Comparison of ENCODE assay signal across 8 cellular contexts in genomic region chr11:826836-827145, GRCh38. TPM values are rescaled to one million over a fixed set of nuclear protein-coding genes. Genes with fewer than 3 reads are reported as not detected.
A peak's percentile ranks its signal among the peaks of the same experiment; 100 is the strongest.
DNase-seq lines count a peak whose midpoint lies in the region; ATAC-seq and TF ChIP-seq lines count a peak whose summit lies in the region.

No MANE protein-coding gene starts in this region.

- DNase-seq in SK-N-SH (no peak), SIG-M5 treated with dmso at 0.1 percent for 504 hours (lab: John Stamatoyannopoulos, UW; ENCODE audit: unreplicated experiment) (no peak), RWPE1 (ENCODE audit: low spot score) (no peak)
- DNase-seq in stimulated activated naive B cell treated with anti-CD40 and anti-IgM and Interleukin-4, amounts not matched to agents 10 μg/mL and 1 μg/mL and 100 μg/mL, for 72 hours: no peak
- no peak for DNase-seq in stimulated activated CD4-positive, alpha-beta T cell treated with anti-CD3 and anti-CD28 coated beads, Interleukin-12 subunit alpha, Interleukin-12 subunit beta, amount 100 ng/mL, for 4 hours

- peaks cover 15% of the 10 kb centered on the region for H3K79me2 ChIP-seq in SK-N-SH (ENCODE audit: insufficient read depth)

- CTCF ChIA-PET in SK-N-SH (lab: Yijun Ruan, JAX): interaction anchor here (1.0 kb wide), 1 partner anchor 12 kb away, joined by 3 read pairs; no protein-coding TSS in a partner anchor
- CTCF ChIA-PET in RWPE1 (lab: Yijun Ruan, JAX): no interaction called here

- peaks cover 12 to 19% of the 10 kb centered on the region in 2 experiments; a peak in 3 of 4 replicates for H3K4me1 ChIP-seq in SK-N-SH (ENCODE audit: control insufficient read depth in 1 of 2, insufficient read depth in 2 of 2, low read depth in 1 of 2, low read length in 1 of 2)
- peaks cover 3% of the 10 kb centered on the region for H3K4me1 ChIP-seq in iPS-15b (ENCODE audit: control insufficient read depth, insufficient read depth, low read length)

- peaks cover 17% of the 10 kb centered on the region for H4K20me1 ChIP-seq in SK-N-SH (ENCODE audit: insufficient read depth)

- no peaks in the 10 kb centered on the region for H3K9me2 ChIP-seq in SK-N-SH

- TF ChIP-seq CTCF in SK-N-SH (IDR thresholded peaks at IDR 0.05): no peak
- TF ChIP-seq CTCF in VCaP (conservative IDR thresholded peaks at IDR 0.05): no peak
- TF ChIP-seq CTCF in RWPE1 (conservative IDR thresholded peaks at IDR 0.05; ENCODE audit: low read depth): no peak

- H3K27me3 ChIP-seq in SK-N-SH (ENCODE audit: insufficient read depth) (no peaks in the 10 kb centered on the region), iPS-15b (ENCODE audit: control insufficient read depth, insufficient read depth, low read length) (peaks cover 22% of the 10 kb centered on the region)

- peaks cover 0 to 21% of the 10 kb centered on the region in 2 experiments for H3K36me3 ChIP-seq in SK-N-SH (replicated peaks in 1 of 2; ENCODE audit: control insufficient read depth in 1 of 2, insufficient read depth in 2 of 2, low read length in 1 of 2)
- H3K36me3 ChIP-seq in iPS-15b (ENCODE audit: control insufficient read depth, insufficient read depth, low read length): peaks cover 16% of the 10 kb centered on the region

- H3K9me3 Mint-ChIP-seq in stimulated activated naive B cell treated with anti-CD40 and anti-IgM and Interleukin-4, amounts not matched to agents 10 μg/mL and 1 μg/mL and 100 μg/mL, for 72 hours: no peaks in the 10 kb centered on the region

- H3K4me3 ChIP-seq in SK-N-SH (ENCODE audit: low read depth in 2 of 2, low read length in 1 of 2) (peak overlapping the region in 1 of 2 experiments; percentile 25; a peak in 1 of 4 replicates), iPS-15b (ENCODE audit: low read depth, low read length) (peak overlapping the region; percentile 61)

- POLR2A ChIA-PET in SK-N-SH (lab: Yijun Ruan, JAX): no interaction called here
- POLR2A ChIA-PET in RWPE1 (lab: Yijun Ruan, JAX; ENCODE audit: low non-redundant PET): no interaction called here

- TF ChIP-seq EP300 in SK-N-SH (IDR thresholded peaks at IDR 0.05; ENCODE audit: borderline replicate concordance in 1 of 2, low read depth in 1 of 2, low read length in 1 of 2): no peak

- H3K36me3 Mint-ChIP-seq in stimulated activated naive B cell treated with anti-CD40 and anti-IgM and Interleukin-4, amounts not matched to agents 10 μg/mL and 1 μg/mL and 100 μg/mL, for 72 hours: peaks cover 9 to 20% of the 10 kb centered on the region in 2 donors

- no peak for TF ChIP-seq RAD21 in SK-N-SH (IDR thresholded peaks at IDR 0.05; ENCODE audit: low read length)

- no peak overlapping the region for H3K27ac ChIP-seq in SK-N-SH (ENCODE audit: low read depth in 2 of 2, low read length in 1 of 2)
- peak overlapping the region; percentile 95 for H3K27ac ChIP-seq in VCaP
- H3K27ac ChIP-seq in RWPE1: no peak overlapping the region

- H3K9ac ChIP-seq in SK-N-SH (no peak overlapping the region), iPS-15b (ENCODE audit: low read depth, low read length) (no peak overlapping the region)

- peaks cover 24 to 50% of the 10 kb centered on the region in 2 donors for H3K4me1 Mint-ChIP-seq in stimulated activated naive B cell treated with anti-CD40 and anti-IgM and Interleukin-4, amounts not matched to agents 10 μg/mL and 1 μg/mL and 100 μg/mL, for 72 hours

- no peaks in the 10 kb centered on the region for H3K9me3 ChIP-seq in SK-N-SH
- H3K9me3 ChIP-seq in iPS-15b (ENCODE audit: control insufficient read depth, insufficient read depth, low read length): no peaks in the 10 kb centered on the region

- H3K27ac Mint-ChIP-seq in stimulated activated naive B cell treated with anti-CD40 and anti-IgM and Interleukin-4, amounts not matched to agents 10 μg/mL and 1 μg/mL and 100 μg/mL, for 72 hours: no peak overlapping the region

- peaks cover 37 to 42% of the 10 kb centered on the region in 2 donors for H3K27me3 Mint-ChIP-seq in stimulated activated naive B cell treated with anti-CD40 and anti-IgM and Interleukin-4, amounts not matched to agents 10 μg/mL and 1 μg/mL and 100 μg/mL, for 72 hours

- WGBS in SK-N-SH (ENCODE audit: low lambda C conversion rate): 57% methylated on average over 14 of the region's 22 CpGs

- no peak overlapping the region for H2AFZ ChIP-seq in SK-N-SH (ENCODE audit: low read depth)

- peaks cover 4% of the 10 kb centered on the region for H3F3A ChIP-seq in SK-N-SH (replicated peaks; ENCODE audit: insufficient read depth)

- no peak for ATAC-seq in SK-N-SH treated with all-trans-retinoic acid at 6 μM for 48 hours
- peak; percentile 21 to 22 for ATAC-seq in stimulated activated naive B cell treated with anti-CD40 and anti-IgM and Interleukin-4, amounts not matched to agents 10 μg/mL and 1 μg/mL and 100 μg/mL, for 72 hours (replicated peaks)

- H3K4me3 Mint-ChIP-seq in stimulated activated naive B cell treated with anti-CD40 and anti-IgM and Interleukin-4, amounts not matched to agents 10 μg/mL and 1 μg/mL and 100 μg/mL, for 72 hours: peak overlapping the region; percentile 62 to 73

- 0 out of 2 replicates have a peak overlapping the region, but pooled peaks have one; percentile 37 for H3K4me2 ChIP-seq in SK-N-SH

TF ChIP-seq in SK-N-SH, 30 proteins besides CTCF, POLR2A, EP300 and RAD21:
- TF ChIP-seq POLR2AphosphoS5 (IDR thresholded peaks at IDR 0.05; ENCODE audit: low read depth, low read length) (no peak), MEF2A (IDR thresholded peaks at IDR 0.05; ENCODE audit: borderline replicate concordance, low read depth) (no peak), PBX3 (IDR thresholded peaks at IDR 0.05) (no peak; the same call in 1 of the 2 replicates), TEAD4 (IDR thresholded peaks at IDR 0.05; ENCODE audit: borderline replicate concordance, insufficient read depth) (no peak), GABPA (IDR thresholded peaks at IDR 0.05; ENCODE audit: low read depth) (no peak), NFIC (IDR thresholded peaks at IDR 0.05; ENCODE audit: borderline replicate concordance) (no peak)

TF ChIP-seq in SK-N-SH treated with all-trans-retinoic acid at 6 μM for 48 hours, 23 proteins besides CTCF, POLR2A, EP300 and RAD21 (continues in another document):
- no peak for TF ChIP-seq ZNF8 (CRISPR knock-in tag; IDR thresholded peaks at IDR 0.05)
- no peak for TF ChIP-seq TCF4 (CRISPR knock-in tag; IDR thresholded peaks at IDR 0.05; ENCODE audit: borderline replicate concordance)
- no peak for TF ChIP-seq PATZ1 (CRISPR knock-in tag; IDR thresholded peaks at IDR 0.05; ENCODE audit: borderline replicate concordance)
- TF ChIP-seq SNAI2 (CRISPR knock-in tag; IDR thresholded peaks at IDR 0.05): no peak
- no peak for TF ChIP-seq PPARA (CRISPR knock-in tag; IDR thresholded peaks at IDR 0.05; ENCODE audit: borderline replicate concordance)
- TF ChIP-seq ZNF565 (CRISPR knock-in tag; conservative IDR thresholded peaks at IDR 0.05; ENCODE audit: low read depth): no peak
- TF ChIP-seq GLIS3 (CRISPR knock-in tag; IDR thresholded peaks at IDR 0.05): no peak
- no peak for TF ChIP-seq ZFP30 (CRISPR knock-in tag; IDR thresholded peaks at IDR 0.05)
- TF ChIP-seq POU6F1 (CRISPR knock-in tag; IDR thresholded peaks at IDR 0.05; ENCODE audit: borderline replicate concordance, low read depth): no peak
- no peak for TF ChIP-seq ISL1 (CRISPR knock-in tag; IDR thresholded peaks at IDR 0.05)
- TF ChIP-seq CSDC2 (CRISPR knock-in tag; IDR thresholded peaks at IDR 0.05): no peak
- no peak for TF ChIP-seq ZFP3 (CRISPR knock-in tag; IDR thresholded peaks at IDR 0.05)

RNA-seq across cellular contexts. Expression of gene CRACR2B, which starts 0.9 kb away (rescaled TPM):
- 0.94 and 1.1 TPM in 2 replicates for polyA plus RNA-seq in SK-N-SH (2012; rRNA removed)
- polyA plus RNA-seq in SK-N-SH (2012; cell fraction: cytosol; rRNA removed): 0.21 and 0.28 TPM in 2 replicates
- polyA plus RNA-seq in SK-N-SH (2012; cell fraction: nucleus; rRNA removed): 3.8 and 5.0 TPM in 2 replicates

RNA-seq across cellular contexts. Expression of gene CD151, which starts 6.0 kb away (rescaled TPM):
- 922 and 1,149 TPM in 2 replicates for polyA plus RNA-seq in SK-N-SH (2012; rRNA removed)
- polyA plus RNA-seq in SK-N-SH (2012; cell fraction: cytosol; rRNA removed): 364 and 668 TPM in 2 replicates
- 1,027 and 1,059 TPM in 2 replicates for polyA plus RNA-seq in SK-N-SH (2012; cell fraction: nucleus; rRNA removed)

RNA-seq across cellular contexts. Expression of gene PNPLA2, which starts 8.1 kb away (rescaled TPM):
- 47.7 and 60.3 TPM in 2 replicates for polyA plus RNA-seq in SK-N-SH (2012; rRNA removed)
- 24.0 and 41.7 TPM in 2 replicates for polyA plus RNA-seq in SK-N-SH (2012; cell fraction: cytosol; rRNA removed)
- 222 and 344 TPM in 2 replicates for polyA plus RNA-seq in SK-N-SH (2012; cell fraction: nucleus; rRNA removed)

RNA-seq across cellular contexts. Expression of gene POLR2L, which starts 15.5 kb away (rescaled TPM):
- 287 and 540 TPM in 2 replicates for polyA plus RNA-seq in SK-N-SH (2012; rRNA removed)
- polyA plus RNA-seq in SK-N-SH (2012; cell fraction: cytosol; rRNA removed): 228 and 230 TPM in 2 replicates
- 123 and 341 TPM in 2 replicates for polyA plus RNA-seq in SK-N-SH (2012; cell fraction: nucleus; rRNA removed)

RNA-seq across cellular contexts. Expression of gene TSPAN4, which starts 15.9 kb away (rescaled TPM):
- 201 and 226 TPM in 2 replicates for polyA plus RNA-seq in SK-N-SH (2012; rRNA removed)
- 66.1 and 128 TPM in 2 replicates for polyA plus RNA-seq in SK-N-SH (2012; cell fraction: cytosol; rRNA removed)
- 521 and 832 TPM in 2 replicates for polyA plus RNA-seq in SK-N-SH (2012; cell fraction: nucleus; rRNA removed)
